ENCODE assay signal across 29 cellular contexts in the genomic region with DNA sequence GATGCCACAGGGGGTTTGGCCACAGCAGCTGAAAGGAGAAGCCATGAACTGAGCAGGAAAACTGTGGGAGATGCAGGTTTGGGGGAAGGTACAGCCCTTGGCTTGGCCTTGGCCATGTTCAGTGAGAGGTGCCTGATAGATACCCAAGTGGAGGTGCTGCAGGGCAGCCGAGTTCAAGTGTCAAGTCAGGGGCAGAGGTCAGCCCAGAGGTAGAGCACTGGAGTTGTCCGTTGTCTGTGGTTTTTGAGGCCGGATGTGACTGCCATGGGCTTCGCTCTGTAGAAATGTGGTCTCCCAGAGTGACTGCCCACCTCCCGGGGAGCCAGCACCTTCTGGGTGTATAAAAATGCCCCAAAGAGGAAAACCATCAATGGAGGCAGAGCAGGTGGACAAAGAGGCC.
"Had no signal": no experiment of that assay in that cellular context is flagged by ENCODE, and none has a peak within 500 bp of the region (broad histone marks: within the 10 kb centered on the region; RNA-seq: fewer than 3 reads in every experiment).

No MANE protein-coding gene starts in this region.

- H3K9me3 ChIP-seq: adrenal gland had no signal

- H3K4me3 ChIP-seq: adrenal gland, body of pancreas, breast epithelium, SJCRH30, SK-N-MC had no signal

- H3K9me3 Mint-ChIP-seq: activated CD4-positive, alpha-beta T cell treated with anti-CD3 and anti-CD28 coated beads, Interleukin-2, amount 10 ng/mL, durations not matched to agents 24 days and 14 days; activated naive CD4-positive, alpha-beta T cell treated with anti-CD3 and anti-CD28 coated beads, Interleukin-2, amount 50 U/mL, for 72 hours; activated T-cell treated with anti-CD3 and anti-CD28 coated beads, Interleukin-2, amount 50 U/mL, for 4 hours had no signal

- DNase-seq: activated CD4-positive, alpha-beta T cell treated with anti-CD3 and anti-CD28 coated beads, Interleukin-2, amount 10 ng/mL, durations not matched to agents 24 days and 14 days; activated CD4-positive, alpha-beta T cell treated with anti-CD3 and anti-CD28 coated beads, Interleukin-2, amount 50 U/mL, for 4 hours; activated CD8-positive, alpha-beta T cell treated with anti-CD3 and anti-CD28 coated beads for 36 hours; activated gamma-delta T cell treated with Interleukin-2 at 50 U/mL for 16 hours; activated naive CD4-positive, alpha-beta T cell treated with anti-CD3 and anti-CD28 coated beads for 36 hours; activated T-cell treated with anti-CD3 and anti-CD28 coated beads for 4 hours; activated T-cell treated with anti-CD3 and anti-CD28 coated beads, Interleukin-2, amount 50 U/mL, for 4 hours; adrenal gland; body of pancreas; caudate nucleus; cerebellar nuclear complex; MM.1S; NCI-H1092; NCI-H1436 treated with DMSO at 0.1 percent for 48 hours; NCI-H1694 treated with DMSO at 0.1 percent for 48 hours; NCI-H2029; NCI-H345; NCI-H524 treated with DMSO at 0.1 percent for 48 hours; NK-92 treated with Interleukin-12 subunit alpha and Interleukin-12 subunit beta, amount 100 ng/mL, for 24 hours; SHP77; SJCRH30; T1000 had no signal

- H3K4me1 ChIP-seq: adrenal gland, body of pancreas, breast epithelium, SJCRH30 had no signal

- H3K27ac ChIP-seq: adrenal gland, body of pancreas, breast epithelium, KMS-11, SJCRH30, SK-N-MC had no signal

- ATAC-seq: activated CD8-positive, alpha-beta T cell treated with anti-CD3 and anti-CD28 coated beads for 36 hours; activated naive CD4-positive, alpha-beta T cell treated with anti-CD3 and anti-CD28 coated beads, Interleukin-2, amount 50 U/mL, for 72 hours; activated T-cell treated with anti-CD3 and anti-CD28 coated beads, Interleukin-2, amount 50 U/mL, for 4 hours; body of pancreas had no signal

- H3K27me3 ChIP-seq: adrenal gland, body of pancreas, breast epithelium, SJCRH30 had no signal

- H3K27me3 Mint-ChIP-seq: activated CD4-positive, alpha-beta T cell treated with anti-CD3 and anti-CD28 coated beads, Interleukin-2, amount 10 ng/mL, durations not matched to agents 24 days and 14 days; activated CD8-positive, alpha-beta T cell treated with anti-CD3 and anti-CD28 coated beads for 36 hours had no signal

- H3K27ac Mint-ChIP-seq: activated CD4-positive, alpha-beta T cell treated with anti-CD3 and anti-CD28 coated beads, Interleukin-2, amount 10 ng/mL, durations not matched to agents 24 days and 14 days; activated CD8-positive, alpha-beta T cell treated with anti-CD3 and anti-CD28 coated beads for 36 hours; activated naive CD4-positive, alpha-beta T cell treated with anti-CD3 and anti-CD28 coated beads for 36 hours; activated naive CD4-positive, alpha-beta T cell treated with anti-CD3 and anti-CD28 coated beads, Interleukin-2, amount 50 U/mL, for 72 hours; activated T-helper 1 cell treated with anti-CD3 and anti-CD28 coated beads, Interleukin-12 subunit alpha, Interleukin-12 subunit beta, Interleukin-2, Interleukin-4 antibody, amounts not matched to agents 30 ng/mL and 10 ng/mL and 1 ng/mL, durations not matched to agents 14 hours and 24 hours and 36 hours had no signal

- FAIRE-seq: astrocyte, TTC549 had no signal

- H3K4me2 ChIP-seq: KMS-11 had no signal

- H3K9ac ChIP-seq: KMS-11 had no signal

- H3K4me3 Mint-ChIP-seq: activated CD4-positive, alpha-beta T cell treated with anti-CD3 and anti-CD28 coated beads, Interleukin-2, amount 10 ng/mL, durations not matched to agents 24 days and 14 days; activated CD8-positive, alpha-beta T cell treated with anti-CD3 and anti-CD28 coated beads for 36 hours; activated naive CD4-positive, alpha-beta T cell treated with anti-CD3 and anti-CD28 coated beads for 36 hours; activated T-cell treated with anti-CD3 and anti-CD28 coated beads, Interleukin-2, amount 50 U/mL, for 4 hours; activated T-helper 1 cell treated with anti-CD3 and anti-CD28 coated beads, Interleukin-12 subunit alpha, Interleukin-12 subunit beta, Interleukin-2, Interleukin-4 antibody, amounts not matched to agents 30 ng/mL and 10 ng/mL and 1 ng/mL, durations not matched to agents 14 hours and 24 hours and 36 hours had no signal

- H3K4me1 Mint-ChIP-seq: activated CD4-positive, alpha-beta T cell treated with anti-CD3 and anti-CD28 coated beads, Interleukin-2, amount 10 ng/mL, durations not matched to agents 24 days and 14 days had no signal

- H3K36me3 ChIP-seq: adrenal gland had no signal
